Comparison of ENCODE assay signal across 8 cellular contexts in the genomic region with DNA sequence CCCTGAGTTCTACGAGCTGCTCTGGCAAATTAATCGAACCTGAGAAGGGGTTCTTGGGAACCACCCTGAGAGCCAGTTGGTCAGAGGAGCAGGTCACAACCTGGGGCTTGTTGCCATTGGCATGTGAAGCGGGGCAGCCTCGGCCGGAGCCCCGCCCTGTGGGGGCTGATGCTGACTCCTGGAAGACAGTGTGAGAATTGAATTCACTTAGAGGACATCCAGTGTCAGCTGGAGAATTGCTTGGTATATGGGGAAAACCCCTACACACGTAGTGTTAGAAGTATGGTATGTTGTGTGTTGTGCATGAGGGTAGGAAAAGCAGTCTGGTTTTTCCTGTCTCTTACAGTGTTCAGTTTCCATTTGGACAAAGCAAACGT. TPM values are rescaled to one million over a fixed set of nuclear protein-coding genes. Genes with fewer than 3 reads are reported as not detected.
DNase-seq lines count a peak whose midpoint lies in the region; ATAC-seq and TF ChIP-seq lines count a peak whose summit lies in the region.

No MANE protein-coding gene starts in this region.

- H3K18ac ChIP-seq in mesendoderm (ENCODE audit: low read length) = no peak overlapping the region

- no peak overlapping the region for H3K23ac ChIP-seq in mesendoderm (ENCODE audit: low read length)

- no peak for TF ChIP-seq CTCF in astrocyte of the cerebellum (IDR thresholded peaks at IDR 0.05; ENCODE audit: low read depth, low read length, missing control alignments)

- no peaks in the 10 kb centered on the region for H3K27me3 ChIP-seq in mesendoderm (ENCODE audit: insufficient read depth, low read length, poor library complexity)

- H3K56ac ChIP-seq in mesendoderm (ENCODE audit: low read length) = peak overlapping the region; percentile 65

- peak overlapping the region; percentile 44 for H3K4me2 ChIP-seq in mesendoderm (ENCODE audit: low read length)

- peak overlapping the region; percentile 11 for H3K4me3 ChIP-seq in astrocyte of the cerebellum (ENCODE audit: low read depth, low read length)
- H3K4me3 ChIP-seq in mesendoderm (ENCODE audit: low read length) = no peak overlapping the region

- H3K9ac ChIP-seq in mesendoderm (ENCODE audit: low read length) = peak overlapping the region; percentile 44

- no CpG with 5 or more reads among the region's 8 CpGs for WGBS in mesendoderm (ENCODE audit: extremely low coverage, insufficient coverage, low lambda C conversion rate)

- no peak overlapping the region for H2BK120ac ChIP-seq in mesendoderm (ENCODE audit: low read depth, low read length)

- no peak overlapping the region for H3K4ac ChIP-seq in mesendoderm (ENCODE audit: low read depth, low read length)

- H3K4me1 ChIP-seq in mesendoderm (ENCODE audit: control insufficient read depth, low read depth, low read length) = peaks cover 6% of the 10 kb centered on the region

- DNase-seq in astrocyte of the cerebellum (ENCODE audit: low read depth) (no peak), mesendoderm (peak; percentile 49), DMS114 treated with DMSO at 0.1 percent for 48 hours (lab: John Stamatoyannopoulos, UW; ENCODE audit: unreplicated experiment) (no peak)
- DNase-seq in activated CD4-positive, alpha-beta T cell treated with anti-CD3 and anti-CD28 coated beads, Interleukin-2, amount 50 U/mL, for 48 hours = no peak
- DNase-seq in activated CD8-positive, alpha-beta memory T cell treated with anti-CD3 and anti-CD28 coated beads, Interleukin-2, amount 50 U/mL, for 4 hours = no peak

- no peak overlapping the region for H3K27ac ChIP-seq in mesendoderm (ENCODE audit: low read depth, low read length)

- H4K5ac ChIP-seq in mesendoderm (ENCODE audit: low read length) = no peak overlapping the region

- ATAC-seq in GM18907 (IDR thresholded peaks at IDR 0.05; ENCODE audit: unreplicated experiment) (peak; percentile 24), HG02885 (IDR thresholded peaks at IDR 0.05; ENCODE audit: poor library complexity, unreplicated experiment) (peak; percentile 21), GM19328 (IDR thresholded peaks at IDR 0.05; ENCODE audit: unreplicated experiment) (no peak)

- H3K79me2 ChIP-seq in mesendoderm (ENCODE audit: control insufficient read depth, insufficient read depth, low read length) = no peaks in the 10 kb centered on the region

- H2BK15ac ChIP-seq in mesendoderm (replicated peaks; ENCODE audit: low read depth) = no peak overlapping the region

- H3K36me3 ChIP-seq in mesendoderm (ENCODE audit: control insufficient read depth, insufficient read depth, low read length) = no peaks in the 10 kb centered on the region

- in situ Hi-C loops in astrocyte of the cerebellum (cut with HindIII; ENCODE audit: low sequenced_read_pairs) = no loop called here

- H4K8ac ChIP-seq in mesendoderm (ENCODE audit: low read depth, low read length) = no peak overlapping the region

- no peak overlapping the region for H2BK5ac ChIP-seq in mesendoderm (ENCODE audit: low read length)

- no peak overlapping the region for H2AK5ac ChIP-seq in mesendoderm (ENCODE audit: low read length)

- H3K79me1 ChIP-seq in mesendoderm (ENCODE audit: low read length) = no peaks in the 10 kb centered on the region

RNA-seq across cellular contexts. Expression of gene SLC37A1, which starts 11.6 kb away (rescaled TPM):
- 15.0 TPM for polyA plus RNA-seq in mesendoderm (2013, experiment 1 of 2)
- 16.0 TPM for polyA plus RNA-seq in mesendoderm (2013, experiment 2 of 2)

RNA-seq across cellular contexts. Expression of gene RSPH1, which starts 29.2 kb away (rescaled TPM):
- polyA plus RNA-seq in mesendoderm (2013, experiment 1 of 2) = 0.27 TPM
- polyA plus RNA-seq in mesendoderm (2013, experiment 2 of 2) = 0.25 TPM
